Comparison of ENCODE assay signal across 22 cellular contexts in genomic region chr6:137543114-137543513, GRCh38. TPM values are rescaled to one million over a fixed set of nuclear protein-coding genes. Genes with fewer than 3 reads are reported as not detected.
"Had no signal": no experiment of that assay in that cellular context is flagged by ENCODE, and none has a peak within 500 bp of the region (broad histone marks: within the 10 kb centered on the region; RNA-seq: fewer than 3 reads in every experiment).

No MANE protein-coding gene starts in this region.

- H3K9me3 Mint-ChIP-seq: activated CD4-positive, alpha-beta memory T cell treated with anti-CD3 and anti-CD28 coated beads, Interleukin-2, amount 10 ng/mL, durations not matched to agents 7 days and 5 days; brain; memory B cell had no signal

- H3K27ac ChIP-seq: coronary artery, esophagus squamous epithelium, hepatocyte had no signal

- H3K4me1 Mint-ChIP-seq: memory B cell had no signal

- H3K36me3 Mint-ChIP-seq: activated naive CD8-positive, alpha-beta T cell treated with anti-CD3 and anti-CD28 coated beads for 36 hours; brain; memory B cell; naive thymus-derived CD8-positive, alpha-beta T cell; stimulated activated effector memory CD8-positive, alpha-beta T cell treated with anti-CD3 and anti-CD28 coated beads, Interleukin-12 subunit alpha, Interleukin-12 subunit beta, amount 100 ng/mL, for 72 hours had no signal

- H3K4me1 ChIP-seq: esophagus squamous epithelium had no signal

- H3K27me3 ChIP-seq: esophagus squamous epithelium, hepatocyte had no signal

- DNase-seq: activated CD4-positive, alpha-beta memory T cell treated with anti-CD3 and anti-CD28 coated beads, Interleukin-2, amount 10 ng/mL, durations not matched to agents 7 days and 5 days; activated gamma-delta T cell; activated naive CD8-positive, alpha-beta T cell treated with anti-CD3 and anti-CD28 coated beads for 36 hours; activated T-cell treated with anti-CD3 and anti-CD28 coated beads, Interleukin-2, amount 50 U/mL, for 48 hours; central memory CD4-positive, alpha-beta T cell; esophagus squamous epithelium; kidney glomerular epithelial cell; left ventricle myocardium superior; nucleus accumbens; posterior cingulate gyrus; retina had no signal

- H2AFZ ChIP-seq: hepatocyte had no signal

- H3K4me3 Mint-ChIP-seq: activated CD4-positive, alpha-beta memory T cell treated with anti-CD3 and anti-CD28 coated beads, Interleukin-2, amount 10 ng/mL, durations not matched to agents 7 days and 5 days; activated naive CD8-positive, alpha-beta T cell treated with anti-CD3 and anti-CD28 coated beads for 36 hours; brain; memory B cell; stimulated activated effector memory CD8-positive, alpha-beta T cell treated with anti-CD3 and anti-CD28 coated beads, Interleukin-12 subunit alpha, Interleukin-12 subunit beta, amount 100 ng/mL, for 72 hours had no signal

- H3K36me3 ChIP-seq: esophagus squamous epithelium had no signal

- ATAC-seq: left ventricle myocardium superior had no signal

- H3K27ac Mint-ChIP-seq: activated naive CD8-positive, alpha-beta T cell treated with anti-CD3 and anti-CD28 coated beads for 36 hours; brain; memory B cell; stimulated activated effector memory CD8-positive, alpha-beta T cell treated with anti-CD3 and anti-CD28 coated beads, Interleukin-12 subunit alpha, Interleukin-12 subunit beta, amount 100 ng/mL, for 72 hours had no signal

- H3K27me3 Mint-ChIP-seq: activated naive CD8-positive, alpha-beta T cell treated with anti-CD3 and anti-CD28 coated beads for 36 hours had no signal

- H3K4me3 ChIP-seq: coronary artery, esophagus squamous epithelium, hepatocyte had no signal

- H3K9me3 ChIP-seq: esophagus squamous epithelium had no signal

- H3K4me2 ChIP-seq: hepatocyte had no signal

- H3K79me2 ChIP-seq: hepatocyte had no signal

RNA-seq across cellular contexts. Expression of gene OLIG3, which starts 48.9 kb away (rescaled TPM):
- total RNA-seq: endothelial cell of umbilical vein; esophagus squamous epithelium; fibroblast of villous mesenchyme; glomerular endothelial cell; hepatocyte; left ventricle myocardium superior; mucosa of gallbladder; naive thymus-derived CD8-positive, alpha-beta T cell; urinary bladder had no signal
